In genomic region chr1:52683367-52683940, GRCh38 we compare ENCODE assay signal across 24 cellular contexts. TPM values are rescaled to one million over a fixed set of nuclear protein-coding genes. Genes with fewer than 3 reads are reported as not detected.
"Had no signal": no experiment of that assay in that cellular context is flagged by ENCODE, and none has a peak within 500 bp of the region (broad histone marks: within the 10 kb centered on the region; RNA-seq: fewer than 3 reads in every experiment).

No MANE protein-coding gene starts in this region.

- H3K27ac ChIP-seq: colonic mucosa, dorsolateral prefrontal cortex, lower lobe of right lung, neural progenitor cell, sigmoid colon, testis, vagina had no signal

- ATAC-seq: activated naive CD4-positive, alpha-beta T cell treated with anti-CD3 and anti-CD28 coated beads, Interleukin-2, amount 50 U/mL, for 72 hours; effector memory CD8-positive, alpha-beta T cell; esophagus mucosa; lower lobe of right lung; naive thymus-derived CD8-positive, alpha-beta T cell; stimulated activated naive B cell treated with anti-CD40 and anti-IgM and Interleukin-4, amounts not matched to agents 10 μg/mL and 1 μg/mL and 100 μg/mL, for 72 hours had no signal

- H3K9me3 ChIP-seq: colonic mucosa, lower lobe of right lung, sigmoid colon, testis, vagina had no signal

- H3K27ac Mint-ChIP-seq: activated T-helper 2 cell treated with anti-CD3 and anti-CD28 coated beads, Interferon-gamma antibody, Interleukin-2, Interleukin-4, amounts not matched to agents 10 μg/mL and 5 μg/mL and 100 μg/mL, durations not matched to agents 14 hours and 24 hours and 36 hours; neural progenitor cell; stimulated activated naive B cell treated with anti-CD40 and anti-IgM and Interleukin-4, amounts not matched to agents 10 μg/mL and 1 μg/mL and 100 μg/mL, for 72 hours had no signal

- H3K27me3 ChIP-seq: colonic mucosa, dorsolateral prefrontal cortex, neural progenitor cell, sigmoid colon, testis, vagina had no signal

- H3K4me3 Mint-ChIP-seq: effector memory CD8-positive, alpha-beta T cell; naive thymus-derived CD8-positive, alpha-beta T cell; neural progenitor cell; stimulated activated naive B cell treated with anti-CD40 and anti-IgM and Interleukin-4, amounts not matched to agents 10 μg/mL and 1 μg/mL and 100 μg/mL, for 72 hours had no signal

- H3K27me3 Mint-ChIP-seq: effector memory CD8-positive, alpha-beta T cell; naive thymus-derived CD8-positive, alpha-beta T cell; stimulated activated naive B cell treated with anti-CD40 and anti-IgM and Interleukin-4, amounts not matched to agents 10 μg/mL and 1 μg/mL and 100 μg/mL, for 72 hours had no signal

- H3K36me3 ChIP-seq: neural progenitor cell had no signal

- H3K9me3 Mint-ChIP-seq: activated naive CD4-positive, alpha-beta T cell treated with anti-CD3 and anti-CD28 coated beads, Interleukin-2, amount 50 U/mL, for 72 hours; effector memory CD8-positive, alpha-beta T cell; naive thymus-derived CD8-positive, alpha-beta T cell; neural progenitor cell had no signal

- DNase-seq: amniotic stem cell; colonic mucosa; dorsolateral prefrontal cortex; effector memory CD8-positive, alpha-beta T cell; foreskin melanocyte; kidney; lower lobe of right lung; naive thymus-derived CD8-positive, alpha-beta T cell; sigmoid colon; stimulated activated CD4-positive, alpha-beta T cell treated with anti-CD3 and anti-CD28 coated beads, Interleukin-15, amount 100 ng/mL, for 24 hours; stimulated activated naive B cell treated with anti-CD40 and anti-IgM and Interleukin-4, amounts not matched to agents 10 μg/mL and 1 μg/mL and 100 μg/mL, for 72 hours; T-helper 9 cell; testis; trophoblast cell had no signal

- H3K4me1 ChIP-seq: colonic mucosa, lower lobe of right lung, sigmoid colon, testis, vagina had no signal

- H3K4me3 ChIP-seq: colonic mucosa, dorsolateral prefrontal cortex, lower lobe of right lung, neural progenitor cell, sigmoid colon, smooth muscle cell, testis, vagina had no signal

RNA-seq across cellular contexts. Expression of gene SHISAL2A, which starts 50.5 kb away (rescaled TPM):
- total RNA-seq: bronchial epithelial cell, endothelial cell of umbilical vein, omental fat pad, renal cortical epithelial cell, sigmoid colon had no signal
- polyA plus RNA-seq: endothelial cell of umbilical vein had no signal
